ENCODE assay signal across 1 cellular context in genomic region chr18:21686282-21687105, GRCh38.
TF ChIP-seq lines count a peak whose summit lies in the region.

No MANE protein-coding gene starts in this region.

TF ChIP-seq in GM12878, 131 proteins besides CTCF, POLR2A, EP300 and RAD21:
- TF ChIP-seq WRNIP1 (IDR thresholded peaks at IDR 0.05; ENCODE audit: borderline replicate concordance, low read depth, low read length), result no peak
- TF ChIP-seq, protein P1, sequence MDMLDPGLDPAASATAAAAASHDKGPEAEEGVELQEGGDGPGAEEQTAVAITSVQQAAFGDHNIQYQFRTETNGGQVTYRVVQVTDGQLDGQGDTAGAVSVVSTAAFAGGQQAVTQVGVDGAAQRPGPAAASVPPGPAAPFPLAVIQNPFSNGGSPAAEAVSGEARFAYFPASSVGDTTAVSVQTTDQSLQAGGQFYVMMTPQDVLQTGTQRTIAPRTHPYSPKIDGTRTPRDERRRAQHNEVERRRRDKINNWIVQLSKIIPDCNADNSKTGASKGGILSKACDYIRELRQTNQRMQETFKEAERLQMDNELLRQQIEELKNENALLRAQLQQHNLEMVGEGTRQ (IDR thresholded peaks at IDR 0.05; ENCODE audit: borderline replicate concordance, low read depth, low read length), result no peak
- no peak for TF ChIP-seq TCF7 (IDR thresholded peaks at IDR 0.05; ENCODE audit: borderline replicate concordance)
- no peak for TF ChIP-seq BCLAF1 (IDR thresholded peaks at IDR 0.05)
- TF ChIP-seq TAF1 (IDR thresholded peaks at IDR 0.05; ENCODE audit: borderline replicate concordance, low read depth, low read length), result no peak
- TF ChIP-seq CHD1 (IDR thresholded peaks at IDR 0.05; ENCODE audit: low read depth, low read length), result no peak
